30 cellular contexts compared by ENCODE assay signal in genomic region chr21:24658926-24659325, GRCh38.
"Had no signal": no experiment of that assay in that cellular context is flagged by ENCODE, and none has a peak within 500 bp of the region (broad histone marks: within the 10 kb centered on the region; RNA-seq: fewer than 3 reads in every experiment).

No MANE protein-coding gene starts in this region.

- H3K27ac ChIP-seq: dorsolateral prefrontal cortex, epithelial cell of prostate, esophagus muscularis mucosa, heart left ventricle, hepatocyte, lower lobe of right lung, ovary, right atrium auricular region, suprapubic skin, transverse colon, upper lobe of right lung, uterus had no signal

- DNase-seq: cerebellar nuclear complex; cortex of kidney; dorsolateral prefrontal cortex; effector CD4-positive, alpha-beta T cell; heart left ventricle; islet precursor cell; kidney glomerular epithelial cell; left ventricle myocardium superior; lower lobe of right lung; naive thymus-derived CD8-positive, alpha-beta T cell; nephron progenitor cell; occipital lobe; ovary; posterior cingulate gyrus; stimulated activated CD4-positive, alpha-beta T cell treated with anti-CD3 and anti-CD28 coated beads, Interleukin-12 subunit alpha, Interleukin-12 subunit beta, amount 100 ng/mL, for 4 hours; stimulated activated CD4-positive, alpha-beta T cell treated with anti-CD3 and anti-CD28 coated beads, Interleukin-1b, Interleukin-23, amount 100 ng/mL, for 48 hours; stimulated activated CD4-positive, alpha-beta T cell treated with anti-CD3 and anti-CD28 coated beads, Interleukin-4, amount 100 ng/mL, for 1 hour; stimulated activated CD8-positive, alpha-beta memory T cell treated with anti-CD3 and anti-CD28 coated beads, Interleukin-4, amount 100 ng/mL, for 48 hours; stimulated activated naive CD4-positive, alpha-beta T cell; stimulated activated naive CD8-positive, alpha-beta T cell treated with anti-CD3 and anti-CD28 coated beads, Interleukin-15, amount 100 ng/mL, for 72 hours; transverse colon; upper lobe of right lung; uterus had no signal

- H3K4me3 ChIP-seq: dorsolateral prefrontal cortex, esophagus muscularis mucosa, heart left ventricle, hepatocyte, lower lobe of right lung, ovary, right atrium auricular region, smooth muscle cell, suprapubic skin, transverse colon, upper lobe of right lung, uterus had no signal

- H3K4me1 ChIP-seq: esophagus muscularis mucosa, heart left ventricle, lower lobe of right lung, right atrium auricular region, suprapubic skin, transverse colon, upper lobe of right lung, uterus had no signal

- H3K27me3 Mint-ChIP-seq: stimulated activated naive CD8-positive, alpha-beta T cell treated with anti-CD3 and anti-CD28 coated beads, Interleukin-15, amount 100 ng/mL, for 72 hours had no signal

- H3K9me3 Mint-ChIP-seq: stimulated activated naive CD8-positive, alpha-beta T cell treated with anti-CD3 and anti-CD28 coated beads, Interleukin-15, amount 100 ng/mL, for 72 hours had no signal

- H3K4me3 Mint-ChIP-seq: naive thymus-derived CD8-positive, alpha-beta T cell; nephron progenitor cell; stimulated activated naive CD8-positive, alpha-beta T cell treated with anti-CD3 and anti-CD28 coated beads, Interleukin-15, amount 100 ng/mL, for 72 hours had no signal

- H3K36me3 ChIP-seq: esophagus muscularis mucosa, heart left ventricle, lower lobe of right lung, ovary, right atrium auricular region, suprapubic skin, transverse colon, upper lobe of right lung, uterus had no signal

- H3K27me3 ChIP-seq: esophagus muscularis mucosa, heart left ventricle, hepatocyte, ovary, right atrium auricular region, suprapubic skin, transverse colon, upper lobe of right lung, uterus had no signal

- ATAC-seq: heart left ventricle; left ventricle myocardium superior; lower lobe of right lung; naive thymus-derived CD8-positive, alpha-beta T cell; sciatic nerve; stimulated activated naive CD8-positive, alpha-beta T cell treated with anti-CD3 and anti-CD28 coated beads, Interleukin-15, amount 100 ng/mL, for 72 hours; upper lobe of right lung had no signal

- H3K9me3 ChIP-seq: esophagus muscularis mucosa, heart left ventricle, lower lobe of right lung, ovary, right atrium auricular region, suprapubic skin, transverse colon, upper lobe of right lung, uterus had no signal

- H3K4me1 Mint-ChIP-seq: naive thymus-derived CD8-positive, alpha-beta T cell; nephron progenitor cell; stimulated activated naive CD8-positive, alpha-beta T cell treated with anti-CD3 and anti-CD28 coated beads, Interleukin-15, amount 100 ng/mL, for 72 hours had no signal

- H3K27ac Mint-ChIP-seq: naive thymus-derived CD8-positive, alpha-beta T cell; nephron progenitor cell; stimulated activated naive CD8-positive, alpha-beta T cell treated with anti-CD3 and anti-CD28 coated beads, Interleukin-15, amount 100 ng/mL, for 72 hours had no signal

- H3K36me3 Mint-ChIP-seq: naive thymus-derived CD8-positive, alpha-beta T cell had no signal
